In the genomic region with DNA sequence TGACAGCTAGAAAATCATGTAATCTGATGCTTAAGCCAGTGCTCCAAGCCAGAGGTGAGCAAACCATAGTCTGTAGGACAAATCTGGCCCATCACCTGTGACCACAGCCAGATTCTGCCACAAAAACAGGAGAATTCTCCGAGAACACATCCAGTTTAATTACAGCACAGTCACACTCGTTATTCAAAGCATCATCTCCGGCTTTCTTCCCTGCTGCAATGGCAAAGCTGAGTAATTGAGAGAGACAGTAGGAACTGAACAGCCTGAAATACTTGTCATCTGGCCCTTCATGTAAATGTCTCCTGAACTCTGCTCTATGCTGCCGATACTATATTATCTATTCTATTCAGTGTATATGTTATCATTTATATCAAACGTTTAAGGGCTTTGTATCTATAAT, we compare ENCODE assay signal across 18 cellular contexts.
DNase-seq lines count a peak whose midpoint lies in the region; ATAC-seq, FAIRE-seq and TF ChIP-seq lines count a peak whose summit lies in the region.
"Had no signal": no experiment of that assay in that cellular context is flagged by ENCODE, and none has a peak within 500 bp of the region (broad histone marks: within the 10 kb centered on the region; RNA-seq: fewer than 3 reads in every experiment).

No MANE protein-coding gene starts in this region.

- H3K4me2 ChIP-seq in IMR-90 (ENCODE audit: low read depth, low read length) = no peak overlapping the region
- H3K4me2 ChIP-seq in K562 (ENCODE audit: insufficient read depth, low read length) = no peak overlapping the region
- peak overlapping the region; percentile 63 for H3K4me2 ChIP-seq in endothelial cell of umbilical vein (ENCODE audit: insufficient read depth, low read length)
- no peak overlapping the region for H3K4me2 ChIP-seq in mesenchymal stem cell (ENCODE audit: low read length, poor library complexity, severe bottlenecking)
- H3K4me2 ChIP-seq: GM23338 had no signal

- H3K9me1 ChIP-seq in IMR-90 (ENCODE audit: insufficient read depth, low read length) (peaks cover 53% of the 10 kb centered on the region), K562 (ENCODE audit: control insufficient read depth, insufficient read depth, low read length) (no peaks in the 10 kb centered on the region), endothelial cell of umbilical vein (replicated peaks; ENCODE audit: control insufficient read depth, extremely low read depth, insufficient read depth, low read length) (no peaks in the 10 kb centered on the region)

- in situ Hi-C loops in IMR-90 (cut with MboI; ENCODE audit: low sequenced_read_pairs) = no loop called here
- in situ Hi-C loops in K562 (cut with MboI) = no loop called here

- H4K8ac ChIP-seq in IMR-90 (ENCODE audit: low read depth in 2 of 2, low read length in 2 of 2) (peak overlapping the region; percentile 93 to 95), mesenchymal stem cell (ENCODE audit: low read length) (peak overlapping the region; percentile 29)

- H3K36me3 Mint-ChIP-seq in activated T-cell treated with anti-CD3 and anti-CD28 coated beads, Interleukin-2, amount 50 U/mL, for 24 hours (ENCODE audit: low read depth) = no peaks in the 10 kb centered on the region
- H3K36me3 Mint-ChIP-seq: CD4-positive, alpha-beta memory T cell had no signal

- peaks cover 14% of the 10 kb centered on the region for H3K27me3 Mint-ChIP-seq in activated T-cell treated with anti-CD3 and anti-CD28 coated beads, Interleukin-2, amount 50 U/mL, for 24 hours

- H3K4ac ChIP-seq in IMR-90 (ENCODE audit: low read depth, low read length) (peak overlapping the region; percentile 99), mesenchymal stem cell (ENCODE audit: low read depth in 1 of 2, low read length in 2 of 2) (peak overlapping the region; percentile 25 to 40)

- H3K27ac ChIP-seq in IMR-90 (ENCODE audit: insufficient read depth, low read length) (peak overlapping the region; percentile 33), K562 (ENCODE audit: extremely low read depth, low read depth, low read length) (no peak overlapping the region), endothelial cell of umbilical vein (ENCODE audit: insufficient read depth, low read depth, low read length) (peak overlapping the region; percentile 89), mesenchymal stem cell (ENCODE audit: low read length, poor library complexity, severe bottlenecking) (no peak overlapping the region), kidney (ENCODE audit: low read depth in 2 of 2, low read length in 2 of 2) (no peak overlapping the region)

- no peak for TF ChIP-seq EP300 in K562 (IDR thresholded peaks at IDR 0.05; ENCODE audit: low read length)

- H2AK5ac ChIP-seq in IMR-90 (ENCODE audit: low read depth, low read length) = peak overlapping the region; percentile 100
- no peak overlapping the region for H2AK5ac ChIP-seq in mesenchymal stem cell (ENCODE audit: low read length, severe bottlenecking)

- peak overlapping the region; percentile 90; the same call in 1 of the 2 replicates for H3K23ac ChIP-seq in IMR-90 (ENCODE audit: low read depth, low read length)
- H3K23ac ChIP-seq in mesenchymal stem cell (ENCODE audit: low read length in 2 of 2) = no peak overlapping the region

- H3K4me1 ChIP-seq in IMR-90 (ENCODE audit: control insufficient read depth, insufficient read depth, low read length) = peaks cover 33% of the 10 kb centered on the region
- H3K4me1 ChIP-seq in K562 (replicated peaks in 1 of 2; ENCODE audit: control insufficient read depth in 2 of 2, insufficient read depth in 2 of 2, low read length in 2 of 2) = peaks cover 0 to 4% of the 10 kb centered on the region in 2 experiments; a peak in 1 of 5 replicates
- H3K4me1 ChIP-seq in endothelial cell of umbilical vein (ENCODE audit: control insufficient read depth, extremely low read depth, insufficient read depth, low read length) = peaks cover 62% of the 10 kb centered on the region
- no peaks in the 10 kb centered on the region for H3K4me1 ChIP-seq in mesenchymal stem cell (ENCODE audit: control insufficient read depth, insufficient read depth, low read depth, low read length)
- H3K4me1 ChIP-seq in kidney (ENCODE audit: control insufficient read depth in 1 of 2, insufficient read depth in 1 of 2, low read depth in 1 of 2, low read length in 2 of 2) = no peaks in the 10 kb centered on the region

- ATAC-seq in IMR-90 (ENCODE audit: low read depth) = no peak
- ATAC-seq in K562 = no peak
- ATAC-seq in GM19455 (IDR thresholded peaks at IDR 0.05; ENCODE audit: unreplicated experiment) = no peak
- ATAC-seq: GM23338, HCT116 had no signal

- no peak for TF ChIP-seq CTCF in IMR-90 (conservative IDR thresholded peaks at IDR 0.05; ENCODE audit: low read depth, low read length)
- TF ChIP-seq CTCF in K562 (IDR thresholded peaks at IDR 0.05 in 2 of 3, conservative IDR thresholded peaks at IDR 0.05 in 1 of 3; ENCODE audit: insufficient read depth in 2 of 3, low read depth in 1 of 3, low read length in 3 of 3) = no peak
- no peak for TF ChIP-seq CTCF in endothelial cell of umbilical vein (IDR thresholded peaks at IDR 0.05; ENCODE audit: extremely low read depth in 1 of 2, insufficient read depth in 1 of 2, low read depth in 1 of 2, low read length in 2 of 2)
- no peak for TF ChIP-seq CTCF in kidney (IDR thresholded peaks at IDR 0.05; ENCODE audit: borderline replicate concordance, extremely low read depth, insufficient read depth)

- peak overlapping the region; percentile 59 to 100 for H2BK12ac ChIP-seq in mesenchymal stem cell (ENCODE audit: low read length in 2 of 2)

- no CpG with 5 or more reads among the region's 5 CpGs for WGBS in IMR-90 (ENCODE audit: extremely low coverage in 2 of 2, insufficient read length in 1 of 2), 2 experiments
- WGBS in K562 (ENCODE audit: insufficient coverage, low coverage, missing lambda C conversion rate) = under 1% methylated on average over 5 of the region's 5 CpGs
- WGBS in mesenchymal stem cell = 90% methylated on average over 3 of the region's 5 CpGs

- intact Hi-C loops in IMR-90 (cut with micrococcal nuclease) (no loop called here), K562 (cut with micrococcal nuclease) (no loop called here), endothelial cell of umbilical vein (cut with micrococcal nuclease) (loop anchor here (2.0 to 10.0 kb wide), 3 partner anchors 122 to 928 kb away; partner anchors contain the start of genes C16orf95 and FOXF1), kidney (cut with DNase I) (no loop called here)

- H3K56ac ChIP-seq in IMR-90 (ENCODE audit: extremely low read depth, insufficient read depth, low read length) = peak overlapping the region; percentile 62; the same call in 1 of the 2 replicates

- no peak overlapping the region for H3K4me3 Mint-ChIP-seq in activated T-cell treated with anti-CD3 and anti-CD28 coated beads, Interleukin-2, amount 50 U/mL, for 24 hours
- H3K4me3 Mint-ChIP-seq: CD4-positive, alpha-beta memory T cell; GM23338; H9 had no signal

- H2AFZ ChIP-seq in IMR-90 (replicated peaks; ENCODE audit: low read length, poor library complexity) (no peak overlapping the region), K562 (ENCODE audit: low read depth, low read length) (no peak overlapping the region), endothelial cell of umbilical vein (ENCODE audit: low read depth, low read length) (no peak overlapping the region), mesenchymal stem cell (ENCODE audit: low read depth, low read length) (no peak overlapping the region)
- H2AFZ ChIP-seq: GM23338 had no signal

- H2BK20ac ChIP-seq in IMR-90 (ENCODE audit: low read depth, low read length) = peak overlapping the region; percentile 100

- H4K20me1 ChIP-seq in IMR-90 (ENCODE audit: insufficient read depth, low read length) = no peaks in the 10 kb centered on the region
- no peaks in the 10 kb centered on the region for H4K20me1 ChIP-seq in K562 (replicated peaks; ENCODE audit: control insufficient read depth, insufficient read depth, low read length)
- no peaks in the 10 kb centered on the region for H4K20me1 ChIP-seq in endothelial cell of umbilical vein (replicated peaks; ENCODE audit: control insufficient read depth, extremely low read depth, insufficient read depth, low read length)

- no peak for TF ChIP-seq RAD21 in IMR-90 (IDR thresholded peaks at IDR 0.05; ENCODE audit: low read length)
- TF ChIP-seq RAD21 in K562 (CRISPR knock-in tag; conservative IDR thresholded peaks at IDR 0.05 in 1 of 2, IDR thresholded peaks at IDR 0.05 in 1 of 2) = no peak

- CTCF ChIA-PET in IMR-90 (lab: Yijun Ruan, JAX) (no interaction called here), K562 (lab: Yijun Ruan, JAX; ENCODE audit: low intra/inter-chr PET ratio) (no interaction called here), endothelial cell of umbilical vein (lab: Charles Lee) (no interaction called here)

- H4K91ac ChIP-seq in IMR-90 (ENCODE audit: insufficient read depth, low read depth, low read length) (peak overlapping the region; percentile 99), mesenchymal stem cell (ENCODE audit: low read length) (peak overlapping the region; percentile 70)

- H3K9me3 ChIP-seq in IMR-90 (ENCODE audit: control insufficient read depth, insufficient read depth, low read length) (peaks cover 2% of the 10 kb centered on the region), K562 (replicated peaks; ENCODE audit: control insufficient read depth, insufficient read depth, low read depth, low read length) (no peaks in the 10 kb centered on the region), endothelial cell of umbilical vein (replicated peaks; ENCODE audit: control insufficient read depth, insufficient read depth, low read length) (no peaks in the 10 kb centered on the region), mesenchymal stem cell (ENCODE audit: control insufficient read depth, low read length) (peaks cover 5% of the 10 kb centered on the region), kidney (ENCODE audit: control insufficient read depth in 1 of 2, low read length in 2 of 2) (no peaks in the 10 kb centered on the region)

- H3K27me3 ChIP-seq in IMR-90 (ENCODE audit: control insufficient read depth, insufficient read depth, low read length) = no peaks in the 10 kb centered on the region
- H3K27me3 ChIP-seq in K562 (ENCODE audit: control insufficient read depth in 2 of 2, insufficient read depth in 2 of 2, low read length in 2 of 2) = peaks cover 20 to 44% of the 10 kb centered on the region in 2 experiments
- H3K27me3 ChIP-seq in endothelial cell of umbilical vein (ENCODE audit: control insufficient read depth in 2 of 2, insufficient read depth in 2 of 2, low read length in 2 of 2) = no peaks in the 10 kb centered on the region
- no peaks in the 10 kb centered on the region for H3K27me3 ChIP-seq in mesenchymal stem cell (ENCODE audit: control insufficient read depth in 1 of 2, insufficient read depth in 1 of 2, low read length in 2 of 2)

- H3K36me3 ChIP-seq in IMR-90 (ENCODE audit: control insufficient read depth, insufficient read depth, low read length) = no peaks in the 10 kb centered on the region
- no peaks in the 10 kb centered on the region for H3K36me3 ChIP-seq in K562 (ENCODE audit: control insufficient read depth, insufficient read depth, low read length)
- no peaks in the 10 kb centered on the region for H3K36me3 ChIP-seq in endothelial cell of umbilical vein (ENCODE audit: control insufficient read depth in 2 of 2, extremely low read depth in 1 of 2, insufficient read depth in 2 of 2, low read length in 2 of 2)
- no peaks in the 10 kb centered on the region for H3K36me3 ChIP-seq in mesenchymal stem cell (ENCODE audit: control insufficient read depth in 1 of 2, insufficient read depth in 2 of 2, low read depth in 1 of 2, low read length in 2 of 2)
- H3K36me3 ChIP-seq in kidney (ENCODE audit: control insufficient read depth in 1 of 2, insufficient read depth in 2 of 2, low read length in 2 of 2) = no peaks in the 10 kb centered on the region

- BruUV-seq in IMR-90 (replicated peaks; lab: Mats Ljungman, UMichigan) = no TSS peak
- no TSS peak for BruUV-seq in K562 (replicated peaks; lab: Mats Ljungman, UMichigan)
- TSS peak; percentile 16 for BruUV-seq in endothelial cell of umbilical vein (replicated peaks; lab: Mats Ljungman, UMichigan)

- peak overlapping the region; percentile 100 for H2BK120ac ChIP-seq in IMR-90 (ENCODE audit: low read depth, low read length)
- H2BK120ac ChIP-seq in mesenchymal stem cell (ENCODE audit: low read depth, low read length) = peak overlapping the region; percentile 97

- H4K5ac ChIP-seq in IMR-90 (ENCODE audit: low read depth, low read length) = peak overlapping the region; percentile 66

- H3K79me1 ChIP-seq in IMR-90 (ENCODE audit: low read depth in 1 of 2, low read length in 2 of 2) (peaks cover 39 to 74% of the 10 kb centered on the region in 2 experiments), mesenchymal stem cell (replicated peaks; ENCODE audit: low read length, poor library complexity, severe bottlenecking) (no peaks in the 10 kb centered on the region)

- TF ChIP-seq POLR2A in IMR-90 (IDR thresholded peaks at IDR 0.05; ENCODE audit: low read depth, low read length) = peak; percentile 40
- no peak for TF ChIP-seq POLR2A in K562 (conservative IDR thresholded peaks at IDR 0.05)
- no peak for TF ChIP-seq POLR2A in endothelial cell of umbilical vein (IDR thresholded peaks at IDR 0.05; ENCODE audit: low read depth, low read length)

- H2BK15ac ChIP-seq in IMR-90 (ENCODE audit: low read depth, low read length) (peak overlapping the region; percentile 98), mesenchymal stem cell (ENCODE audit: low read depth, poor library complexity, severe bottlenecking) (no peak overlapping the region)

- no peaks in the 10 kb centered on the region for H3K79me2 ChIP-seq in K562 (ENCODE audit: control insufficient read depth, insufficient read depth, low read length)
- no peaks in the 10 kb centered on the region for H3K79me2 ChIP-seq in endothelial cell of umbilical vein (ENCODE audit: control insufficient read depth, insufficient read depth, low read length)

- no peak overlapping the region for H3K27ac Mint-ChIP-seq in activated T-cell treated with anti-CD3 and anti-CD28 coated beads, Interleukin-2, amount 50 U/mL, for 24 hours
- H3K27ac Mint-ChIP-seq: CD4-positive, alpha-beta memory T cell; GM23338; H9 had no signal

- H3K9me3 Mint-ChIP-seq in activated T-cell treated with anti-CD3 and anti-CD28 coated beads, Interleukin-2, amount 50 U/mL, for 24 hours = no peaks in the 10 kb centered on the region
- H3K9me3 Mint-ChIP-seq: CD4-positive, alpha-beta memory T cell; GM23338; H9 had no signal

- no peak overlapping the region; the same call in 1 of the 2 replicates for H3K9ac ChIP-seq in IMR-90 (ENCODE audit: low read depth, low read length)
- H3K9ac ChIP-seq in K562 (ENCODE audit: insufficient read depth in 1 of 2, low read depth in 2 of 2, low read length in 2 of 2) = no peak overlapping the region
- H3K9ac ChIP-seq in endothelial cell of umbilical vein (replicated peaks; ENCODE audit: extremely low read depth, insufficient read depth, low read length) = peak overlapping the region; percentile 53
- no peak overlapping the region for H3K9ac ChIP-seq in mesenchymal stem cell (ENCODE audit: low read length)
- H3K9ac ChIP-seq in kidney (ENCODE audit: low read length in 2 of 2) = no peak overlapping the region

- H3K4me3 ChIP-seq in IMR-90 (ENCODE audit: insufficient read depth, low read depth, low read length) (no peak overlapping the region), K562 (no peak overlapping the region), endothelial cell of umbilical vein (replicated peaks in 1 of 3; ENCODE audit: insufficient read depth in 1 of 3, low read depth in 1 of 3, low read length in 3 of 3) (no peak overlapping the region), mesenchymal stem cell (ENCODE audit: insufficient read depth in 1 of 2, low read depth in 1 of 2, low read length in 2 of 2) (no peak overlapping the region), kidney (ENCODE audit: low read length in 2 of 2) (no peak overlapping the region)
- H3K4me3 ChIP-seq: GM23338 had no signal

- H3K4me1 Mint-ChIP-seq in activated T-cell treated with anti-CD3 and anti-CD28 coated beads, Interleukin-2, amount 50 U/mL, for 24 hours (ENCODE audit: low read depth) = no peaks in the 10 kb centered on the region
- H3K4me1 Mint-ChIP-seq: CD4-positive, alpha-beta memory T cell had no signal

- peak overlapping the region; percentile 66; the same call in 1 of the 2 replicates for H3K18ac ChIP-seq in IMR-90 (ENCODE audit: low read depth, low read length)
- peak overlapping the region; percentile 89 to 99 for H3K18ac ChIP-seq in mesenchymal stem cell (ENCODE audit: low read depth in 1 of 2, low read length in 2 of 2)

- H3K14ac ChIP-seq in IMR-90 (replicated peaks; ENCODE audit: low read depth, low read length) (peak overlapping the region; percentile 98), mesenchymal stem cell (ENCODE audit: low read length in 2 of 2) (no peak overlapping the region)

- H2BK5ac ChIP-seq in IMR-90 (ENCODE audit: low read depth, low read length, poor library complexity, severe bottlenecking) (peak overlapping the region; percentile 62), mesenchymal stem cell (ENCODE audit: low read depth, low read length, poor library complexity, severe bottlenecking) (no peak overlapping the region)

- no peak for DNase-seq in IMR-90
- no peak for DNase-seq in K562 (ENCODE audit: extremely low read depth in 1 of 4, low spot score in 3 of 4)
- DNase-seq in endothelial cell of umbilical vein (ENCODE audit: low read depth, low spot score) = peak; percentile 19
- no peak for DNase-seq in mesenchymal stem cell
- DNase-seq in activated T-cell treated with anti-CD3 and anti-CD28 coated beads, Interleukin-2, amount 50 U/mL, for 24 hours = no peak
- DNase-seq in HTR-8/SVneo (ENCODE audit: insufficient read length, low spot score) = no peak
- DNase-seq in kidney = no peak
- DNase-seq: C1 segment of cervical spinal cord; Calu3; CD4-positive, alpha-beta memory T cell; COR-L47; DND-41; H9 had no signal

- FAIRE-seq in K562 (lab: Jason Lieb, UNC) = no peak
- peak; percentile 70 for FAIRE-seq in endothelial cell of umbilical vein (lab: Jason Lieb, UNC)
- no peak for FAIRE-seq in HTR-8/SVneo (lab: Jason Lieb, UNC)
- no peak for FAIRE-seq in kidney (lab: Jason Lieb, UNC)
- FAIRE-seq: G401.6, GM12892 had no signal

- dilution Hi-C loops in IMR-90 (cut with HindIII; ENCODE audit: low sequenced_read_pairs, unreplicated experiment) = no loop called here
- dilution Hi-C loops in endothelial cell of umbilical vein (cut with MboI; ENCODE audit: extremely low pct_ligation_motif_present, low sequenced_read_pairs) = no loop called here

- POLR2A ChIA-PET in IMR-90 (lab: Charles Lee; ENCODE audit: unreplicated experiment) = no interaction called here
- POLR2A ChIA-PET in K562 (lab: Yijun Ruan, JAX) = interaction anchor here (0.6 kb wide), 1 partner anchor 10 kb away, joined by 4 read pairs; no protein-coding TSS in a partner anchor
- POLR2A ChIA-PET in endothelial cell of umbilical vein (lab: Charles Lee) = no interaction called here

- H2AK9ac ChIP-seq in IMR-90 (replicated peaks; ENCODE audit: low read depth, low read length, poor library complexity) = no peak overlapping the region

Comparison
In these comparisons a context has a peak if more than half of its experiments do, and no peak if none do; other contexts are left out.
1. H3K27ac ChIP-seq: peak in IMR-90 (single experiment) and endothelial cell of umbilical vein (single experiment); none in K562 (single experiment), mesenchymal stem cell (single experiment) and kidney (0 of 2).